In genomic region chr16:56425439-56425832, GRCh38 we compare ENCODE assay signal across 8 cellular contexts. TPM values are rescaled to one million over a fixed set of nuclear protein-coding genes. Genes with fewer than 3 reads are reported as not detected.
DNase-seq lines count a peak whose midpoint lies in the region; ATAC-seq, FAIRE-seq and TF ChIP-seq lines count a peak whose summit lies in the region.

Gene AMFR (minus strand): TSS chr16:56425545. CDS start chr16:56425327, 218 bp downstream.

- H3K27ac ChIP-seq in DND-41 (ENCODE audit: low read length), result peak within 1 kb of the TSS; percentile 76
- peak within 1 kb of the TSS; percentile 70 for H3K27ac ChIP-seq in trophoblast cell (ENCODE audit: low read depth, low read length)

- H3K9me3 ChIP-seq in DND-41 (ENCODE audit: insufficient read depth, low read length, severe bottlenecking), result no peaks in the 10 kb centered on the region
- H3K9me3 ChIP-seq in adipocyte (ENCODE audit: control insufficient read depth, low read length), result no peaks in the 10 kb centered on the region
- no peaks in the 10 kb centered on the region for H3K9me3 ChIP-seq in trophoblast cell (ENCODE audit: insufficient read depth, low read depth, low read length)

- H2AK5ac ChIP-seq in trophoblast cell (ENCODE audit: low read length), result no peak within 1 kb of the TSS

- peak; percentile 60 for TF ChIP-seq CTCF in DND-41 (IDR thresholded peaks at IDR 0.05; ENCODE audit: borderline replicate concordance, extremely low read depth, low read length, poor library complexity, severe bottlenecking)
- TF ChIP-seq CTCF in type B pancreatic cell (conservative IDR thresholded peaks at IDR 0.05), result peak; percentile 67

- peak within 1 kb of the TSS; percentile 97 for H3K4me3 Mint-ChIP-seq in type B pancreatic cell

- peak within 1 kb of the TSS; percentile 74 for H4K91ac ChIP-seq in trophoblast cell (ENCODE audit: low read depth, low read length)

- peak within 1 kb of the TSS; percentile 93 for H4K8ac ChIP-seq in trophoblast cell (ENCODE audit: low read depth, low read length)

- H3K4ac ChIP-seq in trophoblast cell (ENCODE audit: low read depth, low read length), result peak within 1 kb of the TSS; percentile 83

- no CpG with 5 or more reads among the region's 57 CpGs for WGBS in trophoblast cell (ENCODE audit: extremely low coverage, insufficient coverage, insufficient read length)

- peaks cover 36% of the 10 kb centered on the region for H4K20me1 ChIP-seq in DND-41 (ENCODE audit: insufficient read depth, low read length)

- peak within 1 kb of the TSS; percentile 52 for H2BK120ac ChIP-seq in trophoblast cell (ENCODE audit: insufficient read depth, low read length, poor library complexity)

- H3K36me3 ChIP-seq in DND-41 (ENCODE audit: insufficient read depth, low read length) (peaks cover 8% of the 10 kb centered on the region), adipocyte (ENCODE audit: control insufficient read depth, insufficient read depth, low read length, severe bottlenecking) (peaks cover 6% of the 10 kb centered on the region), trophoblast cell (ENCODE audit: control insufficient read depth in 1 of 2, insufficient read depth in 2 of 2, low read length in 2 of 2) (peaks cover 2% of the 10 kb centered on the region in 2 experiments)

- H2AFZ ChIP-seq in DND-41 (ENCODE audit: low read depth, low read length), result peak within 1 kb of the TSS; percentile 82
- H2AFZ ChIP-seq in trophoblast cell (ENCODE audit: insufficient read depth, low read length, poor library complexity), result peak within 1 kb of the TSS; percentile 88

- peak within 1 kb of the TSS; percentile 91 for H3K27ac Mint-ChIP-seq in type B pancreatic cell

- no peak within 1 kb of the TSS for H2BK12ac ChIP-seq in trophoblast cell (ENCODE audit: low read length)

- peaks cover 2% of the 10 kb centered on the region for H3K36me3 Mint-ChIP-seq in type B pancreatic cell

- H3K27me3 Mint-ChIP-seq in type B pancreatic cell, result no peaks in the 10 kb centered on the region

- peaks cover 4% of the 10 kb centered on the region for H3K79me1 ChIP-seq in trophoblast cell (ENCODE audit: low read length)

- FAIRE-seq in HTR-8/SVneo (lab: Jason Lieb, UNC), result peak; percentile 90

- H2BK5ac ChIP-seq in trophoblast cell (ENCODE audit: low read depth, low read length, poor library complexity), result peak within 1 kb of the TSS; percentile 3

- H3K4me1 ChIP-seq in DND-41 (ENCODE audit: insufficient read depth, low read length), result peaks cover 37% of the 10 kb centered on the region
- peaks cover 35% of the 10 kb centered on the region for H3K4me1 ChIP-seq in adipocyte (ENCODE audit: control insufficient read depth, insufficient read depth, low read length)
- peaks cover 0 to 3% of the 10 kb centered on the region in 2 experiments for H3K4me1 ChIP-seq in trophoblast cell (ENCODE audit: control insufficient read depth in 1 of 2, insufficient read depth in 2 of 2, low read length in 2 of 2)

- H3K79me2 ChIP-seq in DND-41 (ENCODE audit: insufficient read depth, low read length) (peaks cover 48% of the 10 kb centered on the region), trophoblast cell (ENCODE audit: control insufficient read depth, insufficient read depth, low read length, poor library complexity) (peaks cover 5% of the 10 kb centered on the region)

- peak within 1 kb of the TSS; percentile 72 to 90 for H3K4me3 ChIP-seq in DND-41 (ENCODE audit: low read depth in 1 of 2, low read length in 2 of 2)
- H3K4me3 ChIP-seq in adipocyte (ENCODE audit: low read length), result peak within 1 kb of the TSS; percentile 89
- H3K4me3 ChIP-seq in trophoblast cell (ENCODE audit: low read depth, low read length), result peak within 1 kb of the TSS; percentile 95

- H3K4me1 Mint-ChIP-seq in type B pancreatic cell (ENCODE audit: unreplicated experiment), result peaks cover 27% of the 10 kb centered on the region

- ATAC-seq in DND-41 (ENCODE audit: insufficient read depth, low read depth), result peak; percentile 91
- peak; percentile 71 for ATAC-seq in GM21367 (IDR thresholded peaks at IDR 0.05; ENCODE audit: unreplicated experiment)

- DNase-seq in DND-41 (peak; percentile 72), HTR-8/SVneo (ENCODE audit: insufficient read length, low spot score) (peak; percentile 71), SKM-1 (lab: John Stamatoyannopoulos, UW; ENCODE audit: unreplicated experiment) (peak; percentile 28), adipocyte (ENCODE audit: low read depth) (peak; percentile 94), cardiac septum (ENCODE audit: low spot score) (peak; percentile 76), trophoblast cell (peak; percentile 87 to 94), type B pancreatic cell (ENCODE audit: extremely low spot score, unreplicated experiment) (peak; percentile 72)

- peak within 1 kb of the TSS; percentile 42 for H3K18ac ChIP-seq in trophoblast cell (ENCODE audit: low read length)

- H3K4me2 ChIP-seq in DND-41 (ENCODE audit: insufficient read depth, low read length) (peak within 1 kb of the TSS; percentile 77), trophoblast cell (ENCODE audit: low read length) (peak within 1 kb of the TSS; percentile 83)

- intact Hi-C loops in cardiac septum (cut with DNase I), result no loop called here

- H3K27me3 ChIP-seq in DND-41 (ENCODE audit: insufficient read depth, low read length, poor library complexity) (no peaks in the 10 kb centered on the region), adipocyte (replicated peaks; ENCODE audit: control insufficient read depth, insufficient read depth, low read length) (no peaks in the 10 kb centered on the region), trophoblast cell (ENCODE audit: insufficient read depth, low read length) (no peaks in the 10 kb centered on the region)

- peak within 1 kb of the TSS; percentile 94 for H3K9ac ChIP-seq in DND-41 (ENCODE audit: low read depth, low read length)
- peak within 1 kb of the TSS; percentile 89 for H3K9ac ChIP-seq in adipocyte (ENCODE audit: low read length)
- peak within 1 kb of the TSS; percentile 95 for H3K9ac ChIP-seq in trophoblast cell (ENCODE audit: low read length)

- no peaks in the 10 kb centered on the region for H3K9me3 Mint-ChIP-seq in type B pancreatic cell

- H3K23ac ChIP-seq in trophoblast cell (ENCODE audit: low read length), result no peak within 1 kb of the TSS

- H3K14ac ChIP-seq in trophoblast cell (ENCODE audit: low read length), result peak within 1 kb of the TSS; percentile 82

- peak within 1 kb of the TSS; percentile 81 for H4K12ac ChIP-seq in trophoblast cell (ENCODE audit: low read depth, low read length)

RNA-seq across cellular contexts. Expression of gene AMFR, which starts in this region (rescaled TPM):
- total RNA-seq in cardiac septum (79.4 TPM), type B pancreatic cell (ENCODE audit: low replicate concordance) (65.4 and 86.4 TPM in 2 replicates)
- 18.4 and 18.6 TPM in 2 replicates for polyA plus RNA-seq in trophoblast cell (2013)

Comparison
In these comparisons a context has a peak if more than half of its experiments do, and no peak if none do; other contexts are left out.
1. Peak in every context shown above with its lines: DNase-seq, ATAC-seq, H3K4me3 ChIP-seq and H3K27ac ChIP-seq.
2. DNase-seq: peak in every context shown above with its lines; median percentile 94 in adipocyte; 90 in trophoblast cell; 76 in cardiac septum; 72 in DND-41; 72 in type B pancreatic cell; 71 in HTR-8/SVneo; 28 in SKM-1.